Comparison of ENCODE assay signal across 3 cellular contexts in genomic region chr6:28282923-28283322, GRCh38.
A peak's percentile ranks its signal among the peaks of the same experiment; 100 is the strongest.
TF ChIP-seq lines count a peak whose summit lies in the region.

No MANE protein-coding gene starts in this region.

TF ChIP-seq in SK-N-SH treated with all-trans-retinoic acid at 6 μM for 48 hours, 23 proteins besides CTCF, POLR2A, EP300 and RAD21:
- TF ChIP-seq TOX (CRISPR knock-in tag; IDR thresholded peaks at IDR 0.05; ENCODE audit: borderline replicate concordance): no peak
- TF ChIP-seq ZNF565 (CRISPR knock-in tag; conservative IDR thresholded peaks at IDR 0.05; ENCODE audit: low read depth): peak; percentile 99
TF ChIP-seq in SK-N-SH treated with all-trans-retinoic acid at 6 μM for 48 hours: peak in this region for 1.

TF ChIP-seq in SK-N-SH, 30 proteins besides CTCF, POLR2A, EP300 and RAD21:
- TF ChIP-seq, protein P1, sequence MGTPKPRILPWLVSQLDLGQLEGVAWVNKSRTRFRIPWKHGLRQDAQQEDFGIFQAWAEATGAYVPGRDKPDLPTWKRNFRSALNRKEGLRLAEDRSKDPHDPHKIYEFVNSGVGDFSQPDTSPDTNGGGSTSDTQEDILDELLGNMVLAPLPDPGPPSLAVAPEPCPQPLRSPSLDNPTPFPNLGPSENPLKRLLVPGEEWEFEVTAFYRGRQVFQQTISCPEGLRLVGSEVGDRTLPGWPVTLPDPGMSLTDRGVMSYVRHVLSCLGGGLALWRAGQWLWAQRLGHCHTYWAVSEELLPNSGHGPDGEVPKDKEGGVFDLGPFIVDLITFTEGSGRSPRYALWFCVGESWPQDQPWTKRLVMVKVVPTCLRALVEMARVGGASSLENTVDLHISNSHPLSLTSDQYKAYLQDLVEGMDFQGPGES (IDR thresholded peaks at IDR 0.05; ENCODE audit: low read depth, low read length): no peak
- TF ChIP-seq ELF1 (IDR thresholded peaks at IDR 0.05): no peak
- no peak for TF ChIP-seq SIN3A (IDR thresholded peaks at IDR 0.05; ENCODE audit: borderline replicate concordance, low read depth, low read length)
- no peak for TF ChIP-seq FOSL2 (IDR thresholded peaks at IDR 0.05; ENCODE audit: borderline replicate concordance, low read depth)
- TF ChIP-seq GATA2 (CRISPR knock-in tag; IDR thresholded peaks at IDR 0.05): no peak
- no peak for TF ChIP-seq RFX5 (IDR thresholded peaks at IDR 0.05; ENCODE audit: low read length)
- TF ChIP-seq RCOR1 (IDR thresholded peaks at IDR 0.05; ENCODE audit: low read length): no peak
- TF ChIP-seq SMC3 (IDR thresholded peaks at IDR 0.05; ENCODE audit: low read depth, low read length): no peak

TF ChIP-seq in K562, 482 proteins besides CTCF, POLR2A, EP300 and RAD21:
- TF ChIP-seq JUND (IDR thresholded peaks at IDR 0.05; ENCODE audit: borderline replicate concordance, low read depth, low read length): no peak
- no peak for TF ChIP-seq JUND (tag; IDR thresholded peaks at IDR 0.05; ENCODE audit: borderline replicate concordance, low read depth, low read length)
- TF ChIP-seq ETV5 (CRISPR knock-in tag; IDR thresholded peaks at IDR 0.05; ENCODE audit: low read depth): no peak
- TF ChIP-seq ZNF431 (CRISPR knock-in tag; IDR thresholded peaks at IDR 0.05): no peak
- 0 out of 2 replicates have a peak, but pooled peaks have one; percentile 29 for TF ChIP-seq E2F4 (CRISPR knock-in tag; IDR thresholded peaks at IDR 0.05; ENCODE audit: low read depth)
- TF ChIP-seq ZBTB7A (IDR thresholded peaks at IDR 0.05; ENCODE audit: borderline replicate concordance, control insufficient read depth, low read depth, low read length): no peak
- TF ChIP-seq NFRKB (IDR thresholded peaks at IDR 0.05; ENCODE audit: low read depth): no peak
- TF ChIP-seq, protein P2, sequence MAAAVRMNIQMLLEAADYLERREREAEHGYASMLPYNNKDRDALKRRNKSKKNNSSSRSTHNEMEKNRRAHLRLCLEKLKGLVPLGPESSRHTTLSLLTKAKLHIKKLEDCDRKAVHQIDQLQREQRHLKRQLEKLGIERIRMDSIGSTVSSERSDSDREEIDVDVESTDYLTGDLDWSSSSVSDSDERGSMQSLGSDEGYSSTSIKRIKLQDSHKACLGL (CRISPR knock-in tag; IDR thresholded peaks at IDR 0.05; ENCODE audit: borderline replicate concordance, poor library complexity, severe bottlenecking): no peak
- TF ChIP-seq ZNF589 (CRISPR knock-in tag; IDR thresholded peaks at IDR 0.05; ENCODE audit: low read depth): no peak
- no peak for TF ChIP-seq SETDB1 (IDR thresholded peaks at IDR 0.05; ENCODE audit: low read length)
- no peak for TF ChIP-seq ZNF444 (CRISPR knock-in tag; IDR thresholded peaks at IDR 0.05)
- no peak for TF ChIP-seq CBX1 (IDR thresholded peaks at IDR 0.05; ENCODE audit: low read depth)
- TF ChIP-seq ADNP (tag; IDR thresholded peaks at IDR 0.05): no peak
- TF ChIP-seq CBX5 (IDR thresholded peaks at IDR 0.05; ENCODE audit: borderline replicate concordance, low read depth): peak; percentile 44; the same call in 1 of the 2 replicates
- no peak for TF ChIP-seq ZSCAN29 (IDR thresholded peaks at IDR 0.05)
- TF ChIP-seq COPS2 (conservative IDR thresholded peaks at IDR 0.05): no peak
- TF ChIP-seq NR1H2 (CRISPR knock-in tag; IDR thresholded peaks at IDR 0.05): no peak
- TF ChIP-seq YY1 (IDR thresholded peaks at IDR 0.05; ENCODE audit: borderline replicate concordance in 1 of 3, control insufficient read depth in 1 of 3, extremely low read depth in 1 of 3, insufficient read depth in 3 of 3, insufficient read length in 1 of 3, insufficient replicate concordance in 2 of 3, low read depth in 1 of 3, low read length in 2 of 3): peak; percentile 38 to 93 (median 57)
- TF ChIP-seq NFIC (IDR thresholded peaks at IDR 0.05): peak; percentile 95
- no peak for TF ChIP-seq HBP1 (CRISPR knock-in tag; IDR thresholded peaks at IDR 0.05)
- TF ChIP-seq TAF1 (IDR thresholded peaks at IDR 0.05; ENCODE audit: control insufficient read depth, extremely low read depth, insufficient read depth, low read length, severe bottlenecking): no peak
- TF ChIP-seq FOXA3 (CRISPR knock-in tag; conservative IDR thresholded peaks at IDR 0.05 in 1 of 2, IDR thresholded peaks at IDR 0.05 in 1 of 2): no peak
- no peak for TF ChIP-seq SPI1 (IDR thresholded peaks at IDR 0.05; ENCODE audit: borderline replicate concordance, low read depth, low read length)
- no peak for TF ChIP-seq CXXC5 (CRISPR knock-in tag; IDR thresholded peaks at IDR 0.05)
- peak; percentile 63; the same call in 1 of the 2 replicates for TF ChIP-seq TRIM28 (IDR thresholded peaks at IDR 0.05)
- TF ChIP-seq PTBP1 (IDR thresholded peaks at IDR 0.05; ENCODE audit: low read depth, low read length): no peak
- TF ChIP-seq ZSCAN32 (CRISPR knock-in tag; IDR thresholded peaks at IDR 0.05): no peak
- TF ChIP-seq, protein P3, sequence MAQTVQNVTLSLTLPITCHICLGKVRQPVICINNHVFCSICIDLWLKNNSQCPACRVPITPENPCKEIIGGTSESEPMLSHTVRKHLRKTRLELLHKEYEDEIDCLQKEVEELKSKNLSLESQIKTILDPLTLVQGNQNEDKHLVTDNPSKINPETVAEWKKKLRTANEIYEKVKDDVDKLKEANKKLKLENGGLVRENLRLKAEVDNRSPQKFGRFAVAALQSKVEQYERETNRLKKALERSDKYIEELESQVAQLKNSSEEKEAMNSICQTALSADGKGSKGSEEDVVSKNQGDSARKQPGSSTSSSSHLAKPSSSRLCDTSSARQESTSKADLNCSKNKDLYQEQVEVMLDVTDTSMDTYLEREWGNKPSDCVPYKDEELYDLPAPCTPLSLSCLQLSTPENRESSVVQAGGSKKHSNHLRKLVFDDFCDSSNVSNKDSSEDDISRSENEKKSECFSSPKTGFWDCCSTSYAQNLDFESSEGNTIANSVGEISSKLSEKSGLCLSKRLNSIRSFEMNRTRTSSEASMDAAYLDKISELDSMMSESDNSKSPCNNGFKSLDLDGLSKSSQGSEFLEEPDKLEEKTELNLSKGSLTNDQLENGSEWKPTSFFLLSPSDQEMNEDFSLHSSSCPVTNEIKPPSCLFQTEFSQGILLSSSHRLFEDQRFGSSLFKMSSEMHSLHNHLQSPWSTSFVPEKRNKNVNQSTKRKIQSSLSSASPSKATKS (CRISPR knock-in tag; IDR thresholded peaks at IDR 0.05): no peak
- TF ChIP-seq CBX3 (IDR thresholded peaks at IDR 0.05; ENCODE audit: borderline replicate concordance in 1 of 2, low read length in 2 of 2): peak in 1 of 2 experiments; percentile 71; a peak in 1 of 3 replicates
- TF ChIP-seq TRIM24 (IDR thresholded peaks at IDR 0.05): peak in 1 of 2 experiments; percentile 49; a peak in 2 of 4 replicates
- TF ChIP-seq, protein P4, sequence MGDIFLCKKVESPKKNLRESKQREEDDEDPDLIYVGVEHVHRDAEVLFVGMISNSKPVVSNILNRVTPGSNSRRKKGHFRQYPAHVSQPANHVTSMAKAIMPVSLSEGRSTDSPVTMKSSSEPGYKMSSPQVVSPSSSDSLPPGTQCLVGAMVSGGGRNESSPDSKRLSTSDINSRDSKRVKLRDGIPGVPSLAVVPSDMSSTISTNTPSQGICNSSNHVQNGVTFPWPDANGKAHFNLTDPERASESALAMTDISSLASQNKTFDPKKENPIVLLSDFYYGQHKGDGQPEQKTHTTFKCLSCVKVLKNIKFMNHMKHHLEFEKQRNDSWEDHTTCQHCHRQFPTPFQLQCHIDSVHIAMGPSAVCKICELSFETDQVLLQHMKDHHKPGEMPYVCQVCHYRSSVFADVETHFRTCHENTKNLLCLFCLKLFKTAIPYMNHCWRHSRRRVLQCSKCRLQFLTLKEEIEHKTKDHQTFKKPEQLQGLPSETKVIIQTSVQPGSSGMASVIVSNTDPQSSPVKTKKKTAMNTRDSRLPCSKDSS (IDR thresholded peaks at IDR 0.05; ENCODE audit: low read depth, partially characterized antibody): peak; percentile 18
- TF ChIP-seq, protein P5, sequence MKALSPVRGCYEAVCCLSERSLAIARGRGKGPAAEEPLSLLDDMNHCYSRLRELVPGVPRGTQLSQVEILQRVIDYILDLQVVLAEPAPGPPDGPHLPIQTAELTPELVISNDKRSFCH (CRISPR knock-in tag; IDR thresholded peaks at IDR 0.05): no peak
- TF ChIP-seq, protein P5 (tag; IDR thresholded peaks at IDR 0.05): no peak
